ENCODE assay signal across 8 cellular contexts in genomic region chr7:101321491-101322401, GRCh38. TPM values are rescaled to one million over a fixed set of nuclear protein-coding genes. Genes with fewer than 3 reads are reported as not detected.
A peak's percentile ranks its signal among the peaks of the same experiment; 100 is the strongest.
DNase-seq lines count a peak whose midpoint lies in the region; ATAC-seq, FAIRE-seq and TF ChIP-seq lines count a peak whose summit lies in the region.

IFT22 (minus strand) TSS chr7:101321812; CDS start chr7:101321709, 103 bp downstream.

- peaks cover 6% of the 10 kb centered on the region for H3K36me3 Mint-ChIP-seq in central memory CD8-positive, alpha-beta T cell (ENCODE audit: insufficient read depth)

- no peaks in the 10 kb centered on the region for H3K9me3 Mint-ChIP-seq in central memory CD8-positive, alpha-beta T cell

- no peaks in the 10 kb centered on the region for H3K9me3 ChIP-seq in keratinocyte (ENCODE audit: control insufficient read depth, low read depth, low read length)

- peaks cover 6% of the 10 kb centered on the region for H3K4me1 Mint-ChIP-seq in central memory CD8-positive, alpha-beta T cell

- H2AFZ ChIP-seq in keratinocyte (ENCODE audit: control insufficient read depth, low read length), result peak within 1 kb of the TSS; percentile 95

- no peak for FAIRE-seq in keratinocyte (lab: Jason Lieb, UNC)

- dilution Hi-C loops in keratinocyte (cut with MboI; ENCODE audit: extremely low pct_ligation_motif_present, low sequenced_read_pairs), result no loop called here

- peak within 1 kb of the TSS; percentile 73 for H3K4me2 ChIP-seq in keratinocyte (ENCODE audit: control insufficient read depth, extremely low read depth, insufficient read depth, low read depth, low read length)

- peak within 1 kb of the TSS; percentile 75 for H3K9ac ChIP-seq in keratinocyte (ENCODE audit: control insufficient read depth, extremely low read depth, insufficient read depth, low read length)

- H3K27me3 ChIP-seq in keratinocyte (ENCODE audit: control insufficient read depth, extremely low read depth, insufficient read depth, low read length), result no peaks in the 10 kb centered on the region

- no peaks in the 10 kb centered on the region for H3K9me1 ChIP-seq in keratinocyte (ENCODE audit: control insufficient read depth, extremely low read depth, insufficient read depth, low read length)

- peak within 1 kb of the TSS; percentile 60 for H3K27ac ChIP-seq in keratinocyte (ENCODE audit: control insufficient read depth, insufficient read depth, low read length)

- H3K27ac Mint-ChIP-seq in central memory CD8-positive, alpha-beta T cell (ENCODE audit: low read depth), result peak within 1 kb of the TSS; percentile 79

- peaks cover 7% of the 10 kb centered on the region for H3K79me2 ChIP-seq in keratinocyte (ENCODE audit: control insufficient read depth, insufficient read depth, low read length)

- TF ChIP-seq CTCF in keratinocyte (optimal IDR thresholded peaks at IDR 0.05 in 1 of 3, IDR thresholded peaks at IDR 0.05 in 1 of 3, conservative IDR thresholded peaks at IDR 0.05 in 1 of 3; ENCODE audit: extremely low read depth in 1 of 3, insufficient read depth in 2 of 3, low read length in 3 of 3), result peak; percentile 28 to 44 (median 31)

- peak; percentile 95 for ATAC-seq in GM18909 (IDR thresholded peaks at IDR 0.05; ENCODE audit: poor library complexity, unreplicated experiment)
- ATAC-seq in HG03175 (IDR thresholded peaks at IDR 0.05; ENCODE audit: unreplicated experiment), result peak; percentile 94
- ATAC-seq in activated CD4-positive, CD25-positive, alpha-beta regulatory T cell treated with anti-CD3 and anti-CD28 coated beads, Interleukin-2, amount 50 U/mL, for 24 hours, result peak; percentile 96
- ATAC-seq in central memory CD8-positive, alpha-beta T cell (replicated peaks; ENCODE audit: extremely low read depth, poor library complexity, severe bottlenecking), result peak; percentile 95

- H3K4me3 Mint-ChIP-seq in central memory CD8-positive, alpha-beta T cell, result peak within 1 kb of the TSS; percentile 90

- H3K4me1 ChIP-seq in keratinocyte (ENCODE audit: control insufficient read depth, extremely low read depth, insufficient read depth, low read length), result peaks cover 5% of the 10 kb centered on the region

- no peaks in the 10 kb centered on the region for H4K20me1 ChIP-seq in keratinocyte (ENCODE audit: control insufficient read depth, extremely low read depth, insufficient read depth, low read length)

- H3K36me3 ChIP-seq in keratinocyte (ENCODE audit: control insufficient read depth in 2 of 2, extremely low read depth in 1 of 2, insufficient read depth in 2 of 2, low read length in 2 of 2), result no peaks in the 10 kb centered on the region

- no peaks in the 10 kb centered on the region for H3K27me3 Mint-ChIP-seq in central memory CD8-positive, alpha-beta T cell

- DNase-seq in AG08396 (ENCODE audit: low spot score) (peak; percentile 97), NCI-H226 (peak; percentile 93), keratinocyte (ENCODE audit: low read depth, low spot score) (peak; percentile 45)
- peak; percentile 41 to 63 for DNase-seq in central memory CD8-positive, alpha-beta T cell (ENCODE audit: low spot score in 2 of 2)
- DNase-seq in stimulated activated CD4-positive, alpha-beta T cell treated with anti-CD3 and anti-CD28 coated beads, Interleukin-12 subunit alpha, Interleukin-12 subunit beta, amount 100 ng/mL, for 48 hours (ENCODE audit: low read depth in 2 of 3, low spot score in 1 of 3), result peak; percentile 72 to 82 (median 79)

- peak within 1 kb of the TSS; percentile 84 to 91 (median 86) for H3K4me3 ChIP-seq in keratinocyte (ENCODE audit: control insufficient read depth in 2 of 3, extremely low read depth in 1 of 3, insufficient read depth in 2 of 3, low read depth in 1 of 3, low read length in 3 of 3)

RNA-seq across cellular contexts. Expression of gene IFT22, which starts in this region (rescaled TPM):
- polyA plus RNA-seq in keratinocyte, result 28.3 to 30.1 TPM (median 29.4 TPM) in 3 replicates
- 4.7 TPM for polyA plus RNA-seq in keratinocyte (2011; ENCODE audit: low read depth)
- 25.5 and 31.4 TPM in 2 replicates for polyA plus RNA-seq in keratinocyte (2011; cell fraction: cytosol; rRNA removed)
- polyA plus RNA-seq in keratinocyte (2011; cell fraction: nucleus; rRNA removed), result 8.2 and 9.6 TPM in 2 replicates
- 11.3 and 23.0 TPM in 2 replicates for polyA plus RNA-seq in keratinocyte (2012; ENCODE audit: low replicate concordance)
- 13.0 to 22.2 TPM (median 21.8 TPM) in 3 replicates for polyA minus RNA-seq in keratinocyte
- 13.0 TPM for polyA minus RNA-seq in keratinocyte (2011; cell fraction: cytosol; rRNA and poly(A)+ RNA removed)
- 4.1 and 5.0 TPM in 2 replicates for polyA minus RNA-seq in keratinocyte (2011; cell fraction: nucleus; rRNA and poly(A)+ RNA removed)

Comparison
In these comparisons a context has a peak if more than half of its experiments do, and no peak if none do; other contexts are left out.
1. Peak in every context shown above with its lines: DNase-seq, ATAC-seq, H3K4me3 ChIP-seq and H3K27ac ChIP-seq.
2. DNase-seq: peak in every context shown above with its lines; median percentile 97 in AG08396; 93 in NCI-H226; 79 in stimulated activated CD4-positive, alpha-beta T cell treated with anti-CD3 and anti-CD28 coated beads, Interleukin-12 subunit alpha, Interleukin-12 subunit beta, amount 100 ng/mL, for 48 hours; 52 in central memory CD8-positive, alpha-beta T cell; 45 in keratinocyte.